ENCODE assay signal across 1 cellular context in the genomic region with DNA sequence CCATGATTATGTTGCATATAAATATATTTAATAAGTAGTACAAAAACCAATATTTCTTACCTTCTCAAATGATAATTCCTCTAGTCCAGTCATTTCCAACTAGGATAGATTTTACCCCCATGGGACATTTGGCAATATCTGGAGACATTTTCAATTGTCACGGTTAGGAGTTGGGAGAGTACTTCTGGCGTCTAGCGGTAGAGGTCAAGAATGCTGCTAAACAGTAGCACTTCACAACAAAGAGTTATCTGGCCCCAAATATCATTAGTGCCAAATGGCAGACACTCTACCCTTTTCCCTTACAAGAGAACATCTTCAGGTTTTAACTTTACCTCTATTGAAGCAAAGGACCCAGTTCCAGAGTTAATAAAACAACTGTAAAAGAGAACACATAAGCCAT.
TF ChIP-seq lines count a peak whose summit lies in the region.

No MANE protein-coding gene starts in this region.

TF ChIP-seq in H1, 55 proteins besides CTCF, POLR2A, EP300 and RAD21 (continued from another document):
- TF ChIP-seq SP4 (IDR thresholded peaks at IDR 0.05; ENCODE audit: low read length): no peak
- TF ChIP-seq NANOG (IDR thresholded peaks at IDR 0.05; ENCODE audit: insufficient read depth, low read depth, low read length, poor library complexity, severe bottlenecking): no peak
- TF ChIP-seq SIX5 (IDR thresholded peaks at IDR 0.05; ENCODE audit: low read depth, low read length): no peak
- no peak for TF ChIP-seq SP2 (IDR thresholded peaks at IDR 0.05; ENCODE audit: low read length)
- no peak for TF ChIP-seq BCL11A (IDR thresholded peaks at IDR 0.05; ENCODE audit: low read depth in 2 of 2, low read length in 2 of 2)
- no peak for TF ChIP-seq POLR2AphosphoS5 (IDR thresholded peaks at IDR 0.05; ENCODE audit: low read depth, low read length)
- no peak for TF ChIP-seq JUND (IDR thresholded peaks at IDR 0.05; ENCODE audit: low read length)
- TF ChIP-seq SUZ12 (IDR thresholded peaks at IDR 0.05; ENCODE audit: low read length): no peak
- TF ChIP-seq SIN3A (conservative IDR thresholded peaks at IDR 0.05 in 1 of 2, IDR thresholded peaks at IDR 0.05 in 1 of 2; ENCODE audit: low read depth in 1 of 2, low read length in 2 of 2): no peak
- TF ChIP-seq BRCA1 (IDR thresholded peaks at IDR 0.05; ENCODE audit: low read depth, low read length): no peak
- no peak for TF ChIP-seq ASH2L (IDR thresholded peaks at IDR 0.05; ENCODE audit: low read length)
- TF ChIP-seq SIRT6 (IDR thresholded peaks at IDR 0.05; ENCODE audit: low read length): no peak
- TF ChIP-seq HDAC6 (IDR thresholded peaks at IDR 0.05; ENCODE audit: low read depth, low read length): no peak
- no peak for TF ChIP-seq RBBP5 (IDR thresholded peaks at IDR 0.05; ENCODE audit: borderline replicate concordance, low read depth, low read length)
- TF ChIP-seq KDM5A (IDR thresholded peaks at IDR 0.05; ENCODE audit: low read length): no peak
- no peak for TF ChIP-seq EZH2 (IDR thresholded peaks at IDR 0.05; ENCODE audit: low read depth, low read length, severe bottlenecking)
- no peak for TF ChIP-seq TAF1 (IDR thresholded peaks at IDR 0.05; ENCODE audit: low read depth, low read length)
- no peak for TF ChIP-seq BACH1 (IDR thresholded peaks at IDR 0.05; ENCODE audit: low read length)
- no peak for TF ChIP-seq CBX5 (IDR thresholded peaks at IDR 0.05; ENCODE audit: low read depth, low read length)
